In genomic region chr11:123006860-123007542, GRCh38 we compare ENCODE assay signal across 25 cellular contexts. TPM values are rescaled to one million over a fixed set of nuclear protein-coding genes. Genes with fewer than 3 reads are reported as not detected.
"Had no signal": no experiment of that assay in that cellular context is flagged by ENCODE, and none has a peak within 500 bp of the region (broad histone marks: within the 10 kb centered on the region; RNA-seq: fewer than 3 reads in every experiment).

No MANE protein-coding gene starts in this region.

- H3K9me3 ChIP-seq: ascending aorta, gastroesophageal sphincter, heart right ventricle, neutrophil, tibial nerve, uterus had no signal

- H3K9ac ChIP-seq: parathyroid adenoma had no signal

- H3K4me3 ChIP-seq: ascending aorta, gastroesophageal sphincter, heart right ventricle, tibial nerve, uterus had no signal

- DNase-seq: activated CD4-positive, alpha-beta T cell treated with anti-CD3 and anti-CD28 coated beads for 1 hour; activated CD8-positive, alpha-beta memory T cell treated with anti-CD3 and anti-CD28 coated beads for 24 hours; activated CD8-positive, alpha-beta memory T cell treated with anti-CD3 and anti-CD28 coated beads, Interleukin-2, amount 50 U/mL, for 48 hours; activated effector memory CD4-positive, alpha-beta T cell treated with Interleukin-2 at 50 U/mL for 16 hours; activated naive CD4-positive, alpha-beta T cell treated with anti-CD3 and anti-CD28 coated beads, Interleukin-2, amount 10 ng/mL, durations not matched to agents 7 days and 5 days; activated T-cell treated with anti-CD3 and anti-CD28 coated beads, Interleukin-2, amount 50 U/mL, for 48 hours; effector CD4-positive, alpha-beta T cell; heart right ventricle; immature natural killer cell; naive thymus-derived CD8-positive, alpha-beta T cell; stimulated activated CD8-positive, alpha-beta memory T cell treated with anti-CD3 and anti-CD28 coated beads, Interleukin-4, amount 100 ng/mL, for 48 hours; stimulated activated naive CD4-positive, alpha-beta T cell treated with Interleukin-2 at 50 U/mL for 16 hours; T-helper 17 cell; uterus had no signal

- ATAC-seq: esophagus mucosa; gastroesophageal sphincter; heart right ventricle; naive thymus-derived CD8-positive, alpha-beta T cell; T-helper 17 cell had no signal

- H3K27ac ChIP-seq: ascending aorta, gastroesophageal sphincter, heart right ventricle, neutrophil, parathyroid adenoma, tibial nerve, uterus, VCaP had no signal

- H3K4me1 ChIP-seq: ascending aorta, gastroesophageal sphincter, heart right ventricle, parathyroid adenoma, tibial nerve, uterus had no signal

- H3K9me3 Mint-ChIP-seq: activated naive CD4-positive, alpha-beta T cell treated with anti-CD3 and anti-CD28 coated beads, Interleukin-2, amount 10 ng/mL, durations not matched to agents 7 days and 5 days; central memory CD8-positive, alpha-beta T cell; immature natural killer cell; naive thymus-derived CD8-positive, alpha-beta T cell had no signal

- H3K4me3 Mint-ChIP-seq: activated naive CD4-positive, alpha-beta T cell treated with anti-CD3 and anti-CD28 coated beads, Interleukin-2, amount 10 ng/mL, durations not matched to agents 7 days and 5 days; central memory CD8-positive, alpha-beta T cell; immature natural killer cell; naive thymus-derived CD8-positive, alpha-beta T cell; T-helper 17 cell had no signal

- H3K4me1 Mint-ChIP-seq: activated naive CD4-positive, alpha-beta T cell treated with anti-CD3 and anti-CD28 coated beads, Interleukin-2, amount 10 ng/mL, durations not matched to agents 7 days and 5 days; central memory CD8-positive, alpha-beta T cell; immature natural killer cell; naive thymus-derived CD8-positive, alpha-beta T cell had no signal

- H3K36me3 ChIP-seq: ascending aorta, gastroesophageal sphincter, heart right ventricle, neutrophil, tibial nerve, uterus had no signal

- H3K79me2 ChIP-seq: parathyroid adenoma had no signal

- H3K27me3 ChIP-seq: ascending aorta, tibial nerve, uterus had no signal

- H3K36me3 Mint-ChIP-seq: activated naive CD4-positive, alpha-beta T cell treated with anti-CD3 and anti-CD28 coated beads, Interleukin-2, amount 10 ng/mL, durations not matched to agents 7 days and 5 days; immature natural killer cell; naive thymus-derived CD8-positive, alpha-beta T cell had no signal

- H2AFZ ChIP-seq: parathyroid adenoma had no signal

- H3K27ac Mint-ChIP-seq: activated naive CD4-positive, alpha-beta T cell treated with anti-CD3 and anti-CD28 coated beads, Interleukin-2, amount 10 ng/mL, durations not matched to agents 7 days and 5 days; immature natural killer cell; naive thymus-derived CD8-positive, alpha-beta T cell; T-helper 17 cell had no signal

RNA-seq across cellular contexts. Expression of gene BSX, which starts 25.4 kb away (rescaled TPM):
- total RNA-seq: ascending aorta; esophagus mucosa; gastroesophageal sphincter; heart right ventricle; liver; mesenteric fat pad; naive thymus-derived CD8-positive, alpha-beta T cell; renal cortical epithelial cell; T-helper 17 cell; tibial nerve; uterus had no signal
- polyA plus RNA-seq: heart right ventricle; immature natural killer cell; liver; naive thymus-derived CD8-positive, alpha-beta T cell had no signal
